28 cellular contexts compared by ENCODE assay signal in genomic region chr6:75778757-75779156, GRCh38.
"Had no signal": no experiment of that assay in that cellular context is flagged by ENCODE, and none has a peak within 500 bp of the region (broad histone marks: within the 10 kb centered on the region; RNA-seq: fewer than 3 reads in every experiment).

No MANE protein-coding gene starts in this region.

- DNase-seq: colonic mucosa; cortex of kidney; dermis blood vessel endothelial cell; dorsolateral prefrontal cortex; effector CD4-positive, alpha-beta T cell; effector CD8-positive, alpha-beta T cell; effector memory CD4-positive, alpha-beta T cell; effector memory CD8-positive, alpha-beta T cell; endodermal cell; erythroblast; esophagus squamous epithelium; foreskin fibroblast; foreskin keratinocyte; foreskin melanocyte; gastrocnemius medialis; glutamatergic neuron; head of caudate nucleus; heart left ventricle; heart right ventricle had no signal

- FAIRE-seq: colon, endometrium, endothelial cell of umbilical vein, frontal cortex had no signal

- H3K27ac ChIP-seq: colonic mucosa, coronary artery, dorsolateral prefrontal cortex, epithelial cell of prostate, esophagus muscularis mucosa, esophagus squamous epithelium, foreskin keratinocyte, gastrocnemius medialis, gastroesophageal sphincter, heart left ventricle, heart right ventricle had no signal

- ATAC-seq: effector memory CD8-positive, alpha-beta T cell; esophagus mucosa; foreskin keratinocyte; gastrocnemius medialis; gastroesophageal sphincter; heart left ventricle; heart right ventricle had no signal

- H3K27me3 ChIP-seq: colonic mucosa, dorsolateral prefrontal cortex, esophagus muscularis mucosa, esophagus squamous epithelium, foreskin keratinocyte, gastrocnemius medialis, gastroesophageal sphincter, heart left ventricle, heart right ventricle had no signal

- H3K4me1 ChIP-seq: colonic mucosa, esophagus squamous epithelium had no signal

- H3K9me3 ChIP-seq: colonic mucosa, esophagus muscularis mucosa, esophagus squamous epithelium, gastrocnemius medialis, gastroesophageal sphincter, heart left ventricle, heart right ventricle had no signal

- H3K4me3 ChIP-seq: colonic mucosa, coronary artery, dorsolateral prefrontal cortex, esophagus muscularis mucosa, esophagus squamous epithelium, gastrocnemius medialis, gastroesophageal sphincter, heart left ventricle, heart right ventricle had no signal

- H3K36me3 ChIP-seq: colonic mucosa, esophagus muscularis mucosa, esophagus squamous epithelium, gastrocnemius medialis, gastroesophageal sphincter, heart left ventricle had no signal
